In the genomic region with DNA sequence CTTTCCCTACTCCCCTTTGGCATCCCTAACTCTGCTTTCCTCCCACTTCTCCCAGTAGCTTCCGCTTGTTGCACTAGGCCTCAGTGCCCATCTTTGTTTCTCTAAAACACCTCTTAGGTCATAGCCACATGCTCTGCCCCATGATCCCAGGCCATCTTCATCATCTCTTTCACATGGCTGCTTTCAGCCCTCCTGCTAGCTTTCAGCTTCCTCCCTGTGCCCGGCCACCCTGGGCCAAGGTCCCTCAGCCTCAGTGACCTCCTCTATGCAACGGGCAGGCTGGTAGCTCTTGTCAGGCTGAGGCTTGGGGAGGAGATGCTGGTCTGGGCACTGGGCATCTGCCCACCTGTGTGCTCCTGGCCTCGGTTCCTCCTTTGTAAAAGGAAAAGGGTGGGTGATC, we compare ENCODE assay signal across 9 cellular contexts. TPM values are rescaled to one million over a fixed set of nuclear protein-coding genes. Genes with fewer than 3 reads are reported as not detected.
DNase-seq lines count a peak whose midpoint lies in the region; ATAC-seq and TF ChIP-seq lines count a peak whose summit lies in the region.
"Had no signal": no experiment of that assay in that cellular context is flagged by ENCODE, and none has a peak within 500 bp of the region (broad histone marks: within the 10 kb centered on the region; RNA-seq: fewer than 3 reads in every experiment).

No MANE protein-coding gene starts in this region.

- in situ Hi-C loops in brain microvascular endothelial cell (cut with HindIII; ENCODE audit: low pct_ligation_motif_present, low sequenced_read_pairs), result no loop called here
- in situ Hi-C loops in transverse colon (cut with MboI; ENCODE audit: low pct_ligation_motif_present in 1 of 4, low pct_unique_long_range_greater_than_20kb in 1 of 4, low sequenced_read_pairs in 3 of 4), result loop anchor here in 1 of 4 donors (10.0 kb wide), 1 partner anchor 51 kb away; no protein-coding TSS in a partner anchor

- H3K27me3 ChIP-seq in heart left ventricle (no peaks in the 10 kb centered on the region), brain microvascular endothelial cell (replicated peaks) (no peaks in the 10 kb centered on the region), transverse colon (peaks cover 3% of the 10 kb centered on the region)

- no peaks in the 10 kb centered on the region for H3K27me3 Mint-ChIP-seq in mesothelial cell of epicardium (ENCODE audit: low read depth)

- H3K27ac ChIP-seq in heart left ventricle, result peak overlapping the region in 10 of 12 donors; percentile 80 to 98 (median 96)
- no peak overlapping the region for H3K27ac ChIP-seq in brain microvascular endothelial cell
- peak overlapping the region; percentile 89 to 96 (median 94) for H3K27ac ChIP-seq in transverse colon

- TF ChIP-seq CTCF in heart left ventricle (IDR thresholded peaks at IDR 0.05), result no peak
- no peak for TF ChIP-seq CTCF in brain microvascular endothelial cell (IDR thresholded peaks at IDR 0.05; ENCODE audit: low read depth, low read length, missing control alignments)
- no peak for TF ChIP-seq CTCF in mesothelial cell of epicardium (IDR thresholded peaks at IDR 0.05; ENCODE audit: unreplicated experiment)
- TF ChIP-seq CTCF in transverse colon (IDR thresholded peaks at IDR 0.05), result no peak

- TF ChIP-seq POLR2A in heart left ventricle (IDR thresholded peaks at IDR 0.05), result no peak
- TF ChIP-seq POLR2A in transverse colon (IDR thresholded peaks at IDR 0.05), result no peak

- 60 to 73% (median 68%) methylated on average over 4 of the region's 4 CpGs for WGBS in heart left ventricle, 4 donors
- 47 to 67% methylated on average over 1 to 4 of the region's 4 CpGs for WGBS in transverse colon (ENCODE audit: low coverage in 1 of 2), 2 donors

- peak overlapping the region; percentile 9 for H3K4me3 Mint-ChIP-seq in mesothelial cell of epicardium

- H3K36me3 Mint-ChIP-seq in mesothelial cell of epicardium, result no peaks in the 10 kb centered on the region

- peaks cover 6 to 71% (median 50%) of the 10 kb centered on the region in 12 donors for H3K4me1 ChIP-seq in heart left ventricle
- H3K4me1 ChIP-seq in transverse colon, result peaks cover 18 to 61% (median 39%) of the 10 kb centered on the region in 4 donors

- peaks cover 44% of the 10 kb centered on the region for H3K4me1 Mint-ChIP-seq in mesothelial cell of epicardium

- intact Hi-C loops in heart left ventricle (cut with DNase I) (loop anchor here in 7 of 10 donors (2.0 to 5.0 kb wide), 4 partner anchors 48 to 143 kb away; a partner anchor contains a TSS), Right ventricle myocardium superior (cut with DNase I) (no loop called here), transverse colon (cut with DNase I; ENCODE audit: low total_unique reads) (loop anchor here (5.0 kb wide), 1 partner anchor 63 kb away; no protein-coding TSS in a partner anchor)

- peak overlapping the region in 11 of 12 donors; percentile 14 to 100 (median 98) for H3K4me3 ChIP-seq in heart left ventricle
- peak overlapping the region; percentile 20 for H3K4me3 ChIP-seq in brain microvascular endothelial cell (ENCODE audit: low read depth, low read length)
- H3K4me3 ChIP-seq in transverse colon, result peak overlapping the region in 3 of 4 donors; percentile 69 to 91 (median 85)

- H3K36me3 ChIP-seq in heart left ventricle, result peaks cover 0 to 44% (median 6%) of the 10 kb centered on the region in 9 donors
- H3K36me3 ChIP-seq in brain microvascular endothelial cell (replicated peaks), result no peaks in the 10 kb centered on the region
- H3K36me3 ChIP-seq in transverse colon, result no peaks in the 10 kb centered on the region

- no peaks in the 10 kb centered on the region for H3K9me3 ChIP-seq in heart left ventricle
- H3K9me3 ChIP-seq in transverse colon, result no peaks in the 10 kb centered on the region

- ATAC-seq in heart left ventricle, result no peak
- ATAC-seq in Right ventricle myocardium superior (ENCODE audit: poor library complexity), result no peak
- ATAC-seq in HG03045 (IDR thresholded peaks at IDR 0.05; ENCODE audit: unreplicated experiment), result no peak

- no peak for DNase-seq in heart left ventricle
- DNase-seq in Right ventricle myocardium superior, result no peak
- DNase-seq in brain microvascular endothelial cell, result no peak
- DNase-seq in mesothelial cell of epicardium (ENCODE audit: low spot score in 2 of 2, unreplicated experiment in 2 of 2), result no peak
- no peak for DNase-seq in transverse colon
- DNase-seq in kidney tubule cell (ENCODE audit: low spot score), result no peak
- no peak for DNase-seq in ecto neural progenitor cell (ENCODE audit: low spot score)
- DNase-seq: NCI-H1417 treated with DMSO at 0.1 percent for 48 hours had no signal

- no peaks in the 10 kb centered on the region for H3K9me3 Mint-ChIP-seq in mesothelial cell of epicardium

- no peak overlapping the region for H3K27ac Mint-ChIP-seq in mesothelial cell of epicardium

- TF ChIP-seq EP300 in transverse colon (IDR thresholded peaks at IDR 0.05; ENCODE audit: low read depth), result no peak

RNA-seq across cellular contexts. Expression of a gene that starts 2.3 kb away (rescaled TPM):
- total RNA-seq in heart left ventricle, result 10 to 100 TPM in 3 of 9 donors, 1 to 10 TPM in 6; 7.0 to 50.8 (median 9.2) TPM
- polyA plus RNA-seq in heart left ventricle, result 10 to 100 TPM in 1 of 2 donors, 1 to 10 TPM in 1; 5.3 to 13.4 TPM
- total RNA-seq in Right ventricle myocardium superior, result 9.1 TPM
- total RNA-seq in mesothelial cell of epicardium, result 8.7 to 9.8 TPM (median 8.8 TPM) in 3 replicates
- total RNA-seq in transverse colon, result 10 to 100 TPM in 2 of 4 donors, 1 to 10 TPM in 2; 4.6 to 12.3 (median 9.8) TPM

RNA-seq across cellular contexts. Expression of a gene that starts 18.5 kb away (rescaled TPM):
- total RNA-seq in heart left ventricle (1 to 10 TPM in 2 of 9 donors, under 1 TPM in 5, not detected in 2; 0.23 to 4.6 (median 0.52) TPM), Right ventricle myocardium superior (0.35 TPM), mesothelial cell of epicardium (10.8 to 12.4 TPM (median 10.8 TPM) in 3 replicates), transverse colon (10 to 100 TPM in 1 of 4 donors, 1 to 10 TPM in 3; 1.1 to 49.8 (median 2.3) TPM)
- polyA plus RNA-seq in heart left ventricle, result under 1 TPM; 0.40 to 0.88 TPM

Comparison
In these comparisons a context has a peak if more than half of its experiments do, and no peak if none do; other contexts are left out.
1. H3K4me3 ChIP-seq: peak in every context shown above with its lines; median percentile 98 in heart left ventricle; 85 in transverse colon; 20 in brain microvascular endothelial cell.